Comparison of ENCODE assay signal across 1 cellular context in genomic region chr9:95507456-95508241, GRCh38.
TF ChIP-seq lines count a peak whose summit lies in the region.

No MANE protein-coding gene starts in this region.

TF ChIP-seq in WTC11, 78 proteins besides CTCF, POLR2A, EP300 and RAD21 (continued from another document):
- TF ChIP-seq, protein P1, sequence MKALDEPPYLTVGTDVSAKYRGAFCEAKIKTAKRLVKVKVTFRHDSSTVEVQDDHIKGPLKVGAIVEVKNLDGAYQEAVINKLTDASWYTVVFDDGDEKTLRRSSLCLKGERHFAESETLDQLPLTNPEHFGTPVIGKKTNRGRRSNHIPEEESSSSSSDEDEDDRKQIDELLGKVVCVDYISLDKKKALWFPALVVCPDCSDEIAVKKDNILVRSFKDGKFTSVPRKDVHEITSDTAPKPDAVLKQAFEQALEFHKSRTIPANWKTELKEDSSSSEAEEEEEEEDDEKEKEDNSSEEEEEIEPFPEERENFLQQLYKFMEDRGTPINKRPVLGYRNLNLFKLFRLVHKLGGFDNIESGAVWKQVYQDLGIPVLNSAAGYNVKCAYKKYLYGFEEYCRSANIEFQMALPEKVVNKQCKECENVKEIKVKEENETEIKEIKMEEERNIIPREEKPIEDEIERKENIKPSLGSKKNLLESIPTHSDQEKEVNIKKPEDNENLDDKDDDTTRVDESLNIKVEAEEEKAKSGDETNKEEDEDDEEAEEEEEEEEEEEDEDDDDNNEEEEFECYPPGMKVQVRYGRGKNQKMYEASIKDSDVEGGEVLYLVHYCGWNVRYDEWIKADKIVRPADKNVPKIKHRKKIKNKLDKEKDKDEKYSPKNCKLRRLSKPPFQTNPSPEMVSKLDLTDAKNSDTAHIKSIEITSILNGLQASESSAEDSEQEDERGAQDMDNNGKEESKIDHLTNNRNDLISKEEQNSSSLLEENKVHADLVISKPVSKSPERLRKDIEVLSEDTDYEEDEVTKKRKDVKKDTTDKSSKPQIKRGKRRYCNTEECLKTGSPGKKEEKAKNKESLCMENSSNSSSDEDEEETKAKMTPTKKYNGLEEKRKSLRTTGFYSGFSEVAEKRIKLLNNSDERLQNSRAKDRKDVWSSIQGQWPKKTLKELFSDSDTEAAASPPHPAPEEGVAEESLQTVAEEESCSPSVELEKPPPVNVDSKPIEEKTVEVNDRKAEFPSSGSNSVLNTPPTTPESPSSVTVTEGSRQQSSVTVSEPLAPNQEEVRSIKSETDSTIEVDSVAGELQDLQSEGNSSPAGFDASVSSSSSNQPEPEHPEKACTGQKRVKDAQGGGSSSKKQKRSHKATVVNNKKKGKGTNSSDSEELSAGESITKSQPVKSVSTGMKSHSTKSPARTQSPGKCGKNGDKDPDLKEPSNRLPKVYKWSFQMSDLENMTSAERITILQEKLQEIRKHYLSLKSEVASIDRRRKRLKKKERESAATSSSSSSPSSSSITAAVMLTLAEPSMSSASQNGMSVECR (CRISPR knock-in tag; IDR thresholded peaks at IDR 0.05; ENCODE audit: borderline replicate concordance) = 0 out of 2 replicates have a peak, but pooled peaks have one; percentile 67
- TF ChIP-seq, protein P2, sequence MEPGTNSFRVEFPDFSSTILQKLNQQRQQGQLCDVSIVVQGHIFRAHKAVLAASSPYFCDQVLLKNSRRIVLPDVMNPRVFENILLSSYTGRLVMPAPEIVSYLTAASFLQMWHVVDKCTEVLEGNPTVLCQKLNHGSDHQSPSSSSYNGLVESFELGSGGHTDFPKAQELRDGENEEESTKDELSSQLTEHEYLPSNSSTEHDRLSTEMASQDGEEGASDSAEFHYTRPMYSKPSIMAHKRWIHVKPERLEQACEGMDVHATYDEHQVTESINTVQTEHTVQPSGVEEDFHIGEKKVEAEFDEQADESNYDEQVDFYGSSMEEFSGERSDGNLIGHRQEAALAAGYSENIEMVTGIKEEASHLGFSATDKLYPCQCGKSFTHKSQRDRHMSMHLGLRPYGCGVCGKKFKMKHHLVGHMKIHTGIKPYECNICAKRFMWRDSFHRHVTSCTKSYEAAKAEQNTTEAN (CRISPR knock-in tag; IDR thresholded peaks at IDR 0.05) = peak; percentile 90
- TF ChIP-seq ZNF138 (CRISPR knock-in tag; conservative IDR thresholded peaks at IDR 0.05) (no peak), FOXP1 (CRISPR knock-in tag; IDR thresholded peaks at IDR 0.05; ENCODE audit: borderline replicate concordance) (peak; percentile 25; the same call in 1 of the 2 replicates), ETV6 (CRISPR knock-in tag; IDR thresholded peaks at IDR 0.05) (no peak), TP53 (CRISPR knock-in tag; IDR thresholded peaks at IDR 0.05) (no peak), ZNF671 (CRISPR knock-in tag; IDR thresholded peaks at IDR 0.05) (no peak), OVOL2 (CRISPR knock-in tag; IDR thresholded peaks at IDR 0.05; ENCODE audit: borderline replicate concordance) (no peak), ZNF317 (CRISPR knock-in tag; IDR thresholded peaks at IDR 0.05; ENCODE audit: borderline replicate concordance, low read depth) (no peak), FOXP4 (CRISPR knock-in tag; IDR thresholded peaks at IDR 0.05) (0 out of 2 replicates have a peak, but pooled peaks have one; percentile 6), TEAD1 (CRISPR knock-in tag; IDR thresholded peaks at IDR 0.05) (no peak), ZNF263 (CRISPR knock-in tag; IDR thresholded peaks at IDR 0.05; ENCODE audit: low read depth) (no peak)
- TF ChIP-seq, protein P3, sequence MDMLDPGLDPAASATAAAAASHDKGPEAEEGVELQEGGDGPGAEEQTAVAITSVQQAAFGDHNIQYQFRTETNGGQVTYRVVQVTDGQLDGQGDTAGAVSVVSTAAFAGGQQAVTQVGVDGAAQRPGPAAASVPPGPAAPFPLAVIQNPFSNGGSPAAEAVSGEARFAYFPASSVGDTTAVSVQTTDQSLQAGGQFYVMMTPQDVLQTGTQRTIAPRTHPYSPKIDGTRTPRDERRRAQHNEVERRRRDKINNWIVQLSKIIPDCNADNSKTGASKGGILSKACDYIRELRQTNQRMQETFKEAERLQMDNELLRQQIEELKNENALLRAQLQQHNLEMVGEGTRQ (CRISPR knock-in tag; IDR thresholded peaks at IDR 0.05) = no peak
